Comparison of ENCODE assay signal across 8 cellular contexts in the genomic region with DNA sequence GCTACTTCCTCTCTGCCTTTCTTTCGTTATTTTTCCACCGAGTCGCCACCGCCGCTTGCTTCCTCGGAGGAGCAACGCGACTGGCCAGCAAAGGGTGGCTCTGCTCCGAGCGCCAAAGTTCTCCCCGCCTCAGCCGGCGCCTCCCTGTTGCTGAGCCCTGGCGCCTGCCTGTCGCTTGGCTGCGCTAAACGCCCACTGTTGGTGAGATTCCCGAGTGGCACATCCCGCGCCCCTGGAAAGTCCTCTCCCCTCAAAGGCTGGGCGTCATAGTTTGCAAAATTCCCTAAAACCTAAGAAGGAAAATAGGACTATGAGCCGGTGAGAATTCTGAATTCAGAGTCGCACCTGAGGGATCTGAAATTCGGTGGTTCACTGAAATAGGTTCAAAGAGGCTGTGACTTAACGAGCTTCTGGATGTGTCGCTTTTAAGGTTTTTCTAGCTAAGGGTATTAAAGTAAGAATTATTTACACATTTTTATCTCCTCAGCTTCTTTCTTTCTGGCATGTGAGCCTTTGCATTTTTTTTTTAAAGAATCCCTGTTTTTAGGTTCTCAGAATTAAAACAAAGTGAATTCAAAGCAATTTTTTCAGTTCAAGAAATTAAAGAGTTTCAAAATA. TPM values are rescaled to one million over a fixed set of nuclear protein-coding genes. Genes with fewer than 3 reads are reported as not detected.
DNase-seq lines count a peak whose midpoint lies in the region; ATAC-seq lines count a peak whose summit lies in the region.

A gene (minus strand): TSS at position 82 of the 618 bp plus-strand sequence. CDS start 668 bp downstream, outside the sequence.

- peaks cover 0 to 12% (median 3%) of the 10 kb centered on the region in 5 donors for H3K9me3 Mint-ChIP-seq in CD8-positive, alpha-beta memory T cell

- peaks cover 0 to 1% (median 0%) of the 10 kb centered on the region in 3 donors for H3K4me1 Mint-ChIP-seq in CD8-positive, alpha-beta memory T cell

- H3K27ac ChIP-seq in duodenal mucosa (ENCODE audit: low read depth, low read length) (no peak within 1 kb of the TSS), muscle layer of duodenum (ENCODE audit: low read length) (no peak within 1 kb of the TSS)
- H3K27ac ChIP-seq in CD8-positive, alpha-beta memory T cell (ENCODE audit: low read depth, low read length): no peak within 1 kb of the TSS

- ATAC-seq in GM18909 (IDR thresholded peaks at IDR 0.05; ENCODE audit: poor library complexity, unreplicated experiment) (no peak), HG03045 (IDR thresholded peaks at IDR 0.05; ENCODE audit: unreplicated experiment) (no peak), HG03159 (IDR thresholded peaks at IDR 0.05; ENCODE audit: unreplicated experiment) (no peak)

- DNase-seq in DMS153 treated with DMSO at 0.1 percent for 48 hours (lab: John Stamatoyannopoulos, UW; ENCODE audit: unreplicated experiment) (peak; percentile 29), NCI-H2107 (lab: John Stamatoyannopoulos, UW) (peak; percentile 45)
- DNase-seq in CD8-positive, alpha-beta memory T cell: no peak

- H3K36me3 Mint-ChIP-seq in CD8-positive, alpha-beta memory T cell: no peaks in the 10 kb centered on the region

- peaks cover 37 to 56% of the 10 kb centered on the region in 2 donors for H3K27me3 ChIP-seq in duodenal mucosa (ENCODE audit: control insufficient read depth in 1 of 2, insufficient read depth in 2 of 2, low read length in 2 of 2)
- H3K27me3 ChIP-seq in muscle layer of duodenum (ENCODE audit: low read depth, low read length): peaks cover 18% of the 10 kb centered on the region
- peaks cover 11% of the 10 kb centered on the region for H3K27me3 ChIP-seq in CD8-positive, alpha-beta memory T cell (ENCODE audit: insufficient read depth, low read length, poor library complexity, severe bottlenecking)

- H3K9me3 ChIP-seq in duodenal mucosa (ENCODE audit: control insufficient read depth in 1 of 2, low read length in 2 of 2): no peaks in the 10 kb centered on the region
- no peaks in the 10 kb centered on the region for H3K9me3 ChIP-seq in muscle layer of duodenum (ENCODE audit: control insufficient read depth in 1 of 2, low read length in 2 of 2)
- H3K9me3 ChIP-seq in CD8-positive, alpha-beta memory T cell (ENCODE audit: low read length): no peaks in the 10 kb centered on the region

- H3K4me3 ChIP-seq in duodenal mucosa (ENCODE audit: low read depth in 1 of 2, low read length in 2 of 2) (peak within 1 kb of the TSS; percentile 48 to 57), muscle layer of duodenum (ENCODE audit: low read depth in 1 of 2, low read length in 2 of 2) (peak within 1 kb of the TSS; percentile 32 to 74)
- H3K4me3 ChIP-seq in CD8-positive, alpha-beta memory T cell (ENCODE audit: low read length): no peak within 1 kb of the TSS

- CTCF ChIA-PET in CD8-positive, alpha-beta memory T cell (lab: Charles Lee): no interaction called here

- H3K27me3 Mint-ChIP-seq in CD8-positive, alpha-beta memory T cell: peaks cover 27 to 40% of the 10 kb centered on the region in 2 donors

- no peak within 1 kb of the TSS for H3K9ac ChIP-seq in duodenal mucosa (ENCODE audit: low read depth in 1 of 2, low read length in 2 of 2)

- H3K4me3 Mint-ChIP-seq in CD8-positive, alpha-beta memory T cell: peak within 1 kb of the TSS in 1 of 7 donors; percentile 23

- no peak within 1 kb of the TSS for H3K27ac Mint-ChIP-seq in CD8-positive, alpha-beta memory T cell

- POLR2A ChIA-PET in CD8-positive, alpha-beta memory T cell (lab: Charles Lee): no interaction called here

- H3K4me1 ChIP-seq in duodenal mucosa (ENCODE audit: control insufficient read depth in 1 of 2, insufficient read depth in 2 of 2, low read length in 2 of 2): peaks cover 0 to 6% of the 10 kb centered on the region in 2 donors
- peaks cover 0 to 24% of the 10 kb centered on the region in 2 donors for H3K4me1 ChIP-seq in muscle layer of duodenum (ENCODE audit: control insufficient read depth in 1 of 2, insufficient read depth in 2 of 2, low read length in 2 of 2)
- no peaks in the 10 kb centered on the region for H3K4me1 ChIP-seq in CD8-positive, alpha-beta memory T cell (ENCODE audit: insufficient read depth, low read length)

- H3K36me3 ChIP-seq in duodenal mucosa (ENCODE audit: control insufficient read depth in 1 of 2, insufficient read depth in 2 of 2, low read length in 2 of 2): no peaks in the 10 kb centered on the region
- no peaks in the 10 kb centered on the region for H3K36me3 ChIP-seq in muscle layer of duodenum (ENCODE audit: control insufficient read depth in 1 of 2, insufficient read depth in 2 of 2, low read length in 2 of 2)
- no peaks in the 10 kb centered on the region for H3K36me3 ChIP-seq in CD8-positive, alpha-beta memory T cell (ENCODE audit: insufficient read depth, low read length)

RNA-seq across cellular contexts. Expression of the gene that starts here (rescaled TPM):
- not detected for total RNA-seq in CD8-positive, alpha-beta memory T cell
- polyA plus RNA-seq in CD8-positive, alpha-beta memory T cell: 0.03 TPM

Comparison
In these comparisons a context has a peak if more than half of its experiments do, and no peak if none do; other contexts are left out.
1. DNase-seq: peak in DMS153 treated with DMSO at 0.1 percent for 48 hours (single experiment) and NCI-H2107 (single experiment); none in CD8-positive, alpha-beta memory T cell (0 of 5).